In genomic region chr18:3447895-3448844, GRCh38 we compare ENCODE assay signal across 1 cellular context.
TF ChIP-seq lines count a peak whose summit lies in the region.

No MANE protein-coding gene starts in this region.

TF ChIP-seq in HepG2, 621 proteins besides CTCF, POLR2A, EP300 and RAD21 (continued from another document and continues in another):
- peak; percentile 5 for TF ChIP-seq ZNF883 (CRISPR knock-in tag; IDR thresholded peaks at IDR 0.05; ENCODE audit: not compliant biosample characterization)
- no peak for TF ChIP-seq SCMH1 (CRISPR knock-in tag; IDR thresholded peaks at IDR 0.05; ENCODE audit: borderline replicate concordance)
- 0 out of 2 replicates have a peak, but pooled peaks have one; percentile 29 for TF ChIP-seq TP53 (CRISPR knock-in tag; conservative IDR thresholded peaks at IDR 0.05)
- TF ChIP-seq ZMYM4 (CRISPR knock-in tag; IDR thresholded peaks at IDR 0.05), result peak; percentile 94
- TF ChIP-seq BHLHE40 (IDR thresholded peaks at IDR 0.05; ENCODE audit: low read length), result peak; percentile 54
- peak; percentile 97 for TF ChIP-seq MAZ (IDR thresholded peaks at IDR 0.05; ENCODE audit: borderline replicate concordance, low read depth, low read length)
- peak; percentile 89 for TF ChIP-seq MAZ (CRISPR knock-in tag; IDR thresholded peaks at IDR 0.05; ENCODE audit: low read depth)
- TF ChIP-seq CBFB (CRISPR knock-in tag; IDR thresholded peaks at IDR 0.05), result peak; percentile 84
- TF ChIP-seq ZBTB1 (CRISPR knock-in tag; IDR thresholded peaks at IDR 0.05; ENCODE audit: borderline replicate concordance), result peak; percentile 74; the same call in 1 of the 2 replicates
- TF ChIP-seq ZBTB42 (CRISPR knock-in tag; IDR thresholded peaks at IDR 0.05), result peak; percentile 100
- TF ChIP-seq ZSCAN9 (CRISPR knock-in tag; IDR thresholded peaks at IDR 0.05; ENCODE audit: borderline replicate concordance), result peak; percentile 79; the same call in 1 of the 2 replicates
- TF ChIP-seq ZNF234 (CRISPR knock-in tag; conservative IDR thresholded peaks at IDR 0.05), result 0 out of 2 replicates have a peak, but pooled peaks have one; percentile 58
- no peak for TF ChIP-seq KDM5A (IDR thresholded peaks at IDR 0.05; ENCODE audit: borderline replicate concordance, low read length)
- TF ChIP-seq, protein P1, sequence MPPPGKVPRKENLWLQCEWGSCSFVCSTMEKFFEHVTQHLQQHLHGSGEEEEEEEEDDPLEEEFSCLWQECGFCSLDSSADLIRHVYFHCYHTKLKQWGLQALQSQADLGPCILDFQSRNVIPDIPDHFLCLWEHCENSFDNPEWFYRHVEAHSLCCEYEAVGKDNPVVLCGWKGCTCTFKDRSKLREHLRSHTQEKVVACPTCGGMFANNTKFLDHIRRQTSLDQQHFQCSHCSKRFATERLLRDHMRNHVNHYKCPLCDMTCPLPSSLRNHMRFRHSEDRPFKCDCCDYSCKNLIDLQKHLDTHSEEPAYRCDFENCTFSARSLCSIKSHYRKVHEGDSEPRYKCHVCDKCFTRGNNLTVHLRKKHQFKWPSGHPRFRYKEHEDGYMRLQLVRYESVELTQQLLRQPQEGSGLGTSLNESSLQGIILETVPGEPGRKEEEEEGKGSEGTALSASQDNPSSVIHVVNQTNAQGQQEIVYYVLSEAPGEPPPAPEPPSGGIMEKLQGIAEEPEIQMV (CRISPR knock-in tag; IDR thresholded peaks at IDR 0.05; ENCODE audit: low read depth), result peak; percentile 73; the same call in 1 of the 2 replicates
- TF ChIP-seq KDM1A (CRISPR knock-in tag; IDR thresholded peaks at IDR 0.05), result no peak
- TF ChIP-seq MEIS1 (CRISPR knock-in tag; IDR thresholded peaks at IDR 0.05; ENCODE audit: borderline replicate concordance), result no peak
- TF ChIP-seq, protein P2, sequence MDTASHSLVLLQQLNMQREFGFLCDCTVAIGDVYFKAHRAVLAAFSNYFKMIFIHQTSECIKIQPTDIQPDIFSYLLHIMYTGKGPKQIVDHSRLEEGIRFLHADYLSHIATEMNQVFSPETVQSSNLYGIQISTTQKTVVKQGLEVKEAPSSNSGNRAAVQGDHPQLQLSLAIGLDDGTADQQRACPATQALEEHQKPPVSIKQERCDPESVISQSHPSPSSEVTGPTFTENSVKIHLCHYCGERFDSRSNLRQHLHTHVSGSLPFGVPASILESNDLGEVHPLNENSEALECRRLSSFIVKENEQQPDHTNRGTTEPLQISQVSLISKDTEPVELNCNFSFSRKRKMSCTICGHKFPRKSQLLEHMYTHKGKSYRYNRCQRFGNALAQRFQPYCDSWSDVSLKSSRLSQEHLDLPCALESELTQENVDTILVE (CRISPR knock-in tag; IDR thresholded peaks at IDR 0.05), result peak; percentile 97
- TF ChIP-seq TOE1 (CRISPR knock-in tag; IDR thresholded peaks at IDR 0.05), result no peak
- no peak for TF ChIP-seq ZNF83 (CRISPR knock-in tag; IDR thresholded peaks at IDR 0.05; ENCODE audit: borderline replicate concordance)
- peak; percentile 21; the same call in 1 of the 2 replicates for TF ChIP-seq GATA4 (IDR thresholded peaks at IDR 0.05; ENCODE audit: borderline replicate concordance, low read depth)
- no peak for TF ChIP-seq SETDB1 (CRISPR knock-in tag; IDR thresholded peaks at IDR 0.05; ENCODE audit: borderline replicate concordance)
- peak; percentile 75 for TF ChIP-seq HNRNPK (IDR thresholded peaks at IDR 0.05; ENCODE audit: low read depth, low read length, poor library complexity, severe bottlenecking)
- TF ChIP-seq, protein P3, sequence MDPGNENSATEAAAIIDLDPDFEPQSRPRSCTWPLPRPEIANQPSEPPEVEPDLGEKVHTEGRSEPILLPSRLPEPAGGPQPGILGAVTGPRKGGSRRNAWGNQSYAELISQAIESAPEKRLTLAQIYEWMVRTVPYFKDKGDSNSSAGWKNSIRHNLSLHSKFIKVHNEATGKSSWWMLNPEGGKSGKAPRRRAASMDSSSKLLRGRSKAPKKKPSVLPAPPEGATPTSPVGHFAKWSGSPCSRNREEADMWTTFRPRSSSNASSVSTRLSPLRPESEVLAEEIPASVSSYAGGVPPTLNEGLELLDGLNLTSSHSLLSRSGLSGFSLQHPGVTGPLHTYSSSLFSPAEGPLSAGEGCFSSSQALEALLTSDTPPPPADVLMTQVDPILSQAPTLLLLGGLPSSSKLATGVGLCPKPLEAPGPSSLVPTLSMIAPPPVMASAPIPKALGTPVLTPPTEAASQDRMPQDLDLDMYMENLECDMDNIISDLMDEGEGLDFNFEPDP (CRISPR knock-in tag; conservative IDR thresholded peaks at IDR 0.05), result no peak
- peak; percentile 61; the same call in 1 of the 3 replicates for TF ChIP-seq MXI1 (IDR thresholded peaks at IDR 0.05; ENCODE audit: borderline replicate concordance, low read depth, low read length)
- TF ChIP-seq SAP130 (CRISPR knock-in tag; IDR thresholded peaks at IDR 0.05; ENCODE audit: low read depth), result peak; percentile 98
- TF ChIP-seq ARID4A (CRISPR knock-in tag; IDR thresholded peaks at IDR 0.05; ENCODE audit: borderline replicate concordance), result peak; percentile 80; the same call in 1 of the 2 replicates
- TF ChIP-seq, protein P4, sequence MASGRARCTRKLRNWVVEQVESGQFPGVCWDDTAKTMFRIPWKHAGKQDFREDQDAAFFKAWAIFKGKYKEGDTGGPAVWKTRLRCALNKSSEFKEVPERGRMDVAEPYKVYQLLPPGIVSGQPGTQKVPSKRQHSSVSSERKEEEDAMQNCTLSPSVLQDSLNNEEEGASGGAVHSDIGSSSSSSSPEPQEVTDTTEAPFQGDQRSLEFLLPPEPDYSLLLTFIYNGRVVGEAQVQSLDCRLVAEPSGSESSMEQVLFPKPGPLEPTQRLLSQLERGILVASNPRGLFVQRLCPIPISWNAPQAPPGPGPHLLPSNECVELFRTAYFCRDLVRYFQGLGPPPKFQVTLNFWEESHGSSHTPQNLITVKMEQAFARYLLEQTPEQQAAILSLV (CRISPR knock-in tag; IDR thresholded peaks at IDR 0.05; ENCODE audit: borderline replicate concordance), result no peak
- peak; percentile 66; the same call in 1 of the 2 replicates for TF ChIP-seq ZNF614 (CRISPR knock-in tag; IDR thresholded peaks at IDR 0.05; ENCODE audit: borderline replicate concordance)
- peak; percentile 83 for TF ChIP-seq TEAD3 (CRISPR knock-in tag; optimal IDR thresholded peaks at IDR 0.05; ENCODE audit: borderline replicate concordance)
- peak; percentile 79 for TF ChIP-seq ERF (CRISPR knock-in tag; IDR thresholded peaks at IDR 0.05)
- TF ChIP-seq NR3C1 (CRISPR knock-in tag; IDR thresholded peaks at IDR 0.05), result no peak
- peak; percentile 83 for TF ChIP-seq KLF6 (CRISPR knock-in tag; IDR thresholded peaks at IDR 0.05)
- no peak for TF ChIP-seq ZNF720 (CRISPR knock-in tag; IDR thresholded peaks at IDR 0.05)
- TF ChIP-seq TSC22D2 (CRISPR knock-in tag; IDR thresholded peaks at IDR 0.05; ENCODE audit: borderline replicate concordance), result peak; percentile 40; the same call in 1 of the 2 replicates
- peak; percentile 84 for TF ChIP-seq ZNF792 (CRISPR knock-in tag; IDR thresholded peaks at IDR 0.05)
- no peak for TF ChIP-seq HES4 (CRISPR knock-in tag; IDR thresholded peaks at IDR 0.05; ENCODE audit: borderline replicate concordance)
- no peak for TF ChIP-seq ATAD3A (CRISPR knock-in tag; IDR thresholded peaks at IDR 0.05)
- TF ChIP-seq MLX (CRISPR knock-in tag; IDR thresholded peaks at IDR 0.05), result 0 out of 2 replicates have a peak, but pooled peaks have one; percentile 51
- peak; percentile 24; the same call in 1 of the 2 replicates for TF ChIP-seq MED13 (CRISPR knock-in tag; IDR thresholded peaks at IDR 0.05)
- TF ChIP-seq, protein P5, sequence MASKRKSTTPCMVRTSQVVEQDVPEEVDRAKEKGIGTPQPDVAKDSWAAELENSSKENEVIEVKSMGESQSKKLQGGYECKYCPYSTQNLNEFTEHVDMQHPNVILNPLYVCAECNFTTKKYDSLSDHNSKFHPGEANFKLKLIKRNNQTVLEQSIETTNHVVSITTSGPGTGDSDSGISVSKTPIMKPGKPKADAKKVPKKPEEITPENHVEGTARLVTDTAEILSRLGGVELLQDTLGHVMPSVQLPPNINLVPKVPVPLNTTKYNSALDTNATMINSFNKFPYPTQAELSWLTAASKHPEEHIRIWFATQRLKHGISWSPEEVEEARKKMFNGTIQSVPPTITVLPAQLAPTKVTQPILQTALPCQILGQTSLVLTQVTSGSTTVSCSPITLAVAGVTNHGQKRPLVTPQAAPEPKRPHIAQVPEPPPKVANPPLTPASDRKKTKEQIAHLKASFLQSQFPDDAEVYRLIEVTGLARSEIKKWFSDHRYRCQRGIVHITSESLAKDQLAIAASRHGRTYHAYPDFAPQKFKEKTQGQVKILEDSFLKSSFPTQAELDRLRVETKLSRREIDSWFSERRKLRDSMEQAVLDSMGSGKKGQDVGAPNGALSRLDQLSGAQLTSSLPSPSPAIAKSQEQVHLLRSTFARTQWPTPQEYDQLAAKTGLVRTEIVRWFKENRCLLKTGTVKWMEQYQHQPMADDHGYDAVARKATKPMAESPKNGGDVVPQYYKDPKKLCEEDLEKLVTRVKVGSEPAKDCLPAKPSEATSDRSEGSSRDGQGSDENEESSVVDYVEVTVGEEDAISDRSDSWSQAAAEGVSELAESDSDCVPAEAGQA (IDR thresholded peaks at IDR 0.05; ENCODE audit: low read depth), result no peak
- TF ChIP-seq, protein P5 (CRISPR knock-in tag; IDR thresholded peaks at IDR 0.05; ENCODE audit: borderline replicate concordance), result peak; percentile 66; the same call in 1 of the 2 replicates
- 0 out of 2 replicates have a peak, but pooled peaks have one; percentile 54 for TF ChIP-seq ZNF569 (CRISPR knock-in tag; IDR thresholded peaks at IDR 0.05; ENCODE audit: borderline replicate concordance)
- peak; percentile 73 for TF ChIP-seq HOXD1 (CRISPR knock-in tag; IDR thresholded peaks at IDR 0.05)
- TF ChIP-seq, protein P6, sequence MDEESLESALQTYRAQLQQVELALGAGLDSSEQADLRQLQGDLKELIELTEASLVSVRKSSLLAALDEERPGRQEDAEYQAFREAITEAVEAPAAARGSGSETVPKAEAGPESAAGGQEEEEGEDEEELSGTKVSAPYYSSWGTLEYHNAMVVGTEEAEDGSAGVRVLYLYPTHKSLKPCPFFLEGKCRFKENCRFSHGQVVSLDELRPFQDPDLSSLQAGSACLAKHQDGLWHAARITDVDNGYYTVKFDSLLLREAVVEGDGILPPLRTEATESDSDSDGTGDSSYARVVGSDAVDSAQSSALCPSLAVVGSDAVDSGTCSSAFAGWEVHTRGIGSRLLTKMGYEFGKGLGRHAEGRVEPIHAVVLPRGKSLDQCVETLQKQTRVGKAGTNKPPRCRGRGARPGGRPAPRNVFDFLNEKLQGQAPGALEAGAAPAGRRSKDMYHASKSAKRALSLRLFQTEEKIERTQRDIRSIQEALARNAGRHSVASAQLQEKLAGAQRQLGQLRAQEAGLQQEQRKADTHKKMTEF (CRISPR knock-in tag; IDR thresholded peaks at IDR 0.05), result peak; percentile 95
- no peak for TF ChIP-seq HHEX (CRISPR knock-in tag; IDR thresholded peaks at IDR 0.05)
- TF ChIP-seq MED8 (CRISPR knock-in tag; IDR thresholded peaks at IDR 0.05; ENCODE audit: insufficient replicate concordance), result peak; percentile 63
- no peak for TF ChIP-seq ZNF230 (CRISPR knock-in tag; IDR thresholded peaks at IDR 0.05)
- peak; percentile 49; the same call in 1 of the 2 replicates for TF ChIP-seq SIX4 (CRISPR knock-in tag; IDR thresholded peaks at IDR 0.05)
- peak; percentile 61; the same call in 1 of the 2 replicates for TF ChIP-seq PHF8 (CRISPR knock-in tag; IDR thresholded peaks at IDR 0.05)
